8 cellular contexts compared by ENCODE assay signal in the genomic region with DNA sequence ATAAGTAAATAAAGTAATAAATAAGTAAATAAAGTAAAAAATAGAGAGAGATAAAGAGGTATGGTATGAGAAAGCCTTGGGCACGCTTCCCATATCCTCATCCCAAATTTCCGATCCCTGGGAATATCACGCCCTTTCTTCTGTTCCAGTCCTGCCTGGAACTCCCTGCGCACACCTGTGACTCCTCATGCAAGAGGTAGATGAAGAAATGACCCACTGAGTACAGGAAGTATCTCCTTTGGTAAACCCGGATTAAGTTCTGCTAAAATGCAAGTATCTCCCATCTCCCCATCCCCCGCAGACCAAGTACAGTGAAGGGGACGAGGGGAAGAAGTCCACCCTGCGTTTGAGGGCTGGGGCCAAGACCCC. TPM values are rescaled to one million over a fixed set of nuclear protein-coding genes. Genes with fewer than 3 reads are reported as not detected.
DNase-seq lines count a peak whose midpoint lies in the region; ATAC-seq and TF ChIP-seq lines count a peak whose summit lies in the region.

No MANE protein-coding gene starts in this region.

- H3K79me2 ChIP-seq in mammary epithelial cell (ENCODE audit: insufficient read depth, low read length) = peaks cover 25% of the 10 kb centered on the region

- in situ Hi-C loops in mammary epithelial cell (cut with MboI; ENCODE audit: low sequenced_read_pairs in 2 of 2) = no loop called here

- H3K36me3 ChIP-seq in BLaER1 (peaks cover 29% of the 10 kb centered on the region), mammary epithelial cell (ENCODE audit: insufficient read depth, low read length) (peaks cover 6% of the 10 kb centered on the region)

- no peaks in the 10 kb centered on the region for H3K9me3 Mint-ChIP-seq in naive B cell

- H3K27me3 Mint-ChIP-seq in naive B cell = no peaks in the 10 kb centered on the region

- BruUV-seq in mammary epithelial cell (replicated peaks; lab: Mats Ljungman, UMichigan) = no TSS peak

- peak overlapping the region; percentile 91 for H3K4me3 ChIP-seq in BLaER1
- peak overlapping the region; percentile 67 to 93 (median 67) for H3K4me3 ChIP-seq in mammary epithelial cell (replicated peaks in 1 of 3; ENCODE audit: insufficient read depth in 1 of 3, low read depth in 2 of 3, low read length in 3 of 3)

- CTCF ChIA-PET in mammary epithelial cell (lab: Charles Lee; ENCODE audit: low non-redundant PET) = interaction anchor here (0.6 to 1.0 kb wide), 2 partner anchors 103 to 203 kb away, joined by 4 to 10 read pairs; partner anchors contain the start of gene ZNF442

- H3K4me1 ChIP-seq in BLaER1 (peaks cover 27% of the 10 kb centered on the region), mammary epithelial cell (ENCODE audit: insufficient read depth, low read length) (peaks cover 5% of the 10 kb centered on the region)

- DNase-seq in mammary epithelial cell = no peak
- DNase-seq in naive B cell = no peak
- no peak for DNase-seq in NCI-H526 (lab: John Stamatoyannopoulos, UW)
- no peak for DNase-seq in midbrain (lab: John Stamatoyannopoulos, UW)
- no peak for DNase-seq in left lobe of liver (ENCODE audit: low spot score)

- peak; percentile 17 for ATAC-seq in HG03175 (IDR thresholded peaks at IDR 0.05; ENCODE audit: unreplicated experiment)
- peak; percentile 2 for ATAC-seq in naive B cell (ENCODE audit: low read depth in 2 of 2)
- no peak for ATAC-seq in HG02798 (IDR thresholded peaks at IDR 0.05; ENCODE audit: poor library complexity, unreplicated experiment)
- no peak for ATAC-seq in left lobe of liver

- H3K36me3 Mint-ChIP-seq in naive B cell = peaks cover 0 to 12% of the 10 kb centered on the region in 2 donors

- peak overlapping the region; percentile 97 to 100 (median 100) for H3K27ac Mint-ChIP-seq in naive B cell

- peaks cover 24 to 50% (median 38%) of the 10 kb centered on the region in 3 donors for H3K4me1 Mint-ChIP-seq in naive B cell

- H3K4me2 ChIP-seq in BLaER1 (peak overlapping the region; percentile 87), mammary epithelial cell (ENCODE audit: insufficient read depth, low read depth, low read length) (peak overlapping the region; percentile 75)

- no peak for TF ChIP-seq CTCF in mammary epithelial cell (conservative IDR thresholded peaks at IDR 0.05 in 1 of 2, IDR thresholded peaks at IDR 0.05 in 1 of 2; ENCODE audit: extremely low read depth in 1 of 2, insufficient read depth in 1 of 2, low read depth in 1 of 2, low read length in 2 of 2)

- peak overlapping the region; percentile 100 for H2AFZ ChIP-seq in mammary epithelial cell (ENCODE audit: low read depth, low read length)

- H4K20me1 ChIP-seq in BLaER1 (peaks cover 38% of the 10 kb centered on the region), mammary epithelial cell (ENCODE audit: insufficient read depth, low read length) (no peaks in the 10 kb centered on the region)

- H3K27ac ChIP-seq in BLaER1 (peak overlapping the region; percentile 97; the same call in 1 of the 2 replicates), mammary epithelial cell (ENCODE audit: insufficient read depth, low read depth, low read length) (no peak overlapping the region)

- H3K9ac ChIP-seq in BLaER1 = peak overlapping the region; percentile 97; the same call in 1 of the 2 replicates
- H3K9ac ChIP-seq in mammary epithelial cell (ENCODE audit: insufficient read depth, low read length) = no peak overlapping the region

- peak overlapping the region; percentile 90 to 100 (median 97) for H3K4me3 Mint-ChIP-seq in naive B cell

- 8% methylated on average over 6 of the region's 8 CpGs for WGBS in mammary epithelial cell (ENCODE audit: low coverage, missing lambda C conversion rate)

- intact Hi-C loops in mammary epithelial cell (cut with micrococcal nuclease) = no loop called here

- H3K9me3 ChIP-seq in BLaER1 (peaks cover 14% of the 10 kb centered on the region; the same call in 1 of the 2 replicates), mammary epithelial cell (replicated peaks; ENCODE audit: insufficient read depth, low read length) (no peaks in the 10 kb centered on the region)

- no peaks in the 10 kb centered on the region for H3K27me3 ChIP-seq in BLaER1
- no peaks in the 10 kb centered on the region for H3K27me3 ChIP-seq in mammary epithelial cell (ENCODE audit: insufficient read depth, low read length)

- dilution Hi-C loops in mammary epithelial cell (cut with HindIII; ENCODE audit: low sequenced_read_pairs) = no loop called here

RNA-seq across cellular contexts. Expression of gene ZNF136, which starts 0.4 kb away (rescaled TPM):
- 1 to 10 TPM; 5.4 to 6.7 TPM for total RNA-seq in mammary epithelial cell
- polyA plus RNA-seq in mammary epithelial cell = 1.2 TPM
- polyA minus RNA-seq in mammary epithelial cell = not detected
- 10 to 100 TPM; 21.6 to 33.2 (median 25.2) TPM for polyA plus RNA-seq in naive B cell (ENCODE audit: low read depth in 6 of 6)
- total RNA-seq in left lobe of liver = 2.5 TPM

RNA-seq across cellular contexts. Expression of gene ZNF625, which starts 6.0 kb away (rescaled TPM):
- total RNA-seq in mammary epithelial cell (10 to 100 TPM in 1 of 2 donors, 1 to 10 TPM in 1; 5.7 to 11.7 TPM), left lobe of liver (0.15 TPM)
- polyA plus RNA-seq in mammary epithelial cell (1.2 TPM), naive B cell (ENCODE audit: low read depth in 6 of 6) (1 to 10 TPM in 2 of 6 donors, under 1 TPM in 3, not detected in 1; 0.47 to 1.2 (median 0.95) TPM)
- 20.1 TPM for polyA minus RNA-seq in mammary epithelial cell

RNA-seq across cellular contexts. Expression of gene ZNF20, which starts 22.3 kb away (rescaled TPM):
- total RNA-seq in mammary epithelial cell (1 to 10 TPM; 5.2 to 7.3 TPM), left lobe of liver (0.65 TPM)
- polyA plus RNA-seq in mammary epithelial cell (2.1 TPM), naive B cell (ENCODE audit: low read depth in 6 of 6) (1 to 10 TPM; 1.8 to 5.5 (median 2.9) TPM)
- not detected for polyA minus RNA-seq in mammary epithelial cell

Comparison
In these comparisons a context has a peak if more than half of its experiments do, and no peak if none do; other contexts are left out.
1. ATAC-seq: peak in HG03175 (single experiment) and naive B cell (2 of 2); none in HG02798 (single experiment) and left lobe of liver (single experiment).